17 cellular contexts compared by ENCODE assay signal in the genomic region with DNA sequence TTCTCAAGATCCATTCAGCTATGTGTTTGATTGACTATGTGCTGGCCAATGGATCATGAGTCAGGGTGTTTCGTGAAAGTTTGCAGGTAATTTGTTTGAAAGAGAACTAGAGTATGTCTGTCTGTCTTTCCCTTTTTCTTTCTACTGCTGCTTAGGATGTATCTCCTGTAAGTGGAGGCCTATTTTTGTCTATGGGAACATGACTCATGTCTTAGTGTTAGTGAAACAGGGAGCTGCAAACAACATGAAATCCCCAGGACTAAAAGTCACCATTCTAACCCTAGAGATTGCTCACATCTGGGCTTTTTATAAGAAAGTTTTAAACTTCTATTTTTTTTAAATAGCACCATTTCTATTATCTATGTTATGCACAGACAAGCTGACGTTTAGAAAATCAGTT.
DNase-seq lines count a peak whose midpoint lies in the region; ATAC-seq lines count a peak whose summit lies in the region.
"Had no signal": no experiment of that assay in that cellular context is flagged by ENCODE, and none has a peak within 500 bp of the region (broad histone marks: within the 10 kb centered on the region; RNA-seq: fewer than 3 reads in every experiment).

No MANE protein-coding gene starts in this region.

- no peak overlapping the region for H3K4me3 Mint-ChIP-seq in CD4-positive, alpha-beta memory T cell
- H3K4me3 Mint-ChIP-seq: activated CD4-positive, alpha-beta memory T cell treated with anti-CD3 and anti-CD28 coated beads for 36 hours; activated naive CD8-positive, alpha-beta T cell; naive B cell had no signal

- no peak overlapping the region for H2AK5ac ChIP-seq in neuronal stem cell (ENCODE audit: low read depth, low read length)

- DNase-seq in AG20443 (ENCODE audit: low spot score) (peak; percentile 10), M059J (ENCODE audit: low read depth) (peak; percentile 16), caudate nucleus (lab: John Stamatoyannopoulos, UW) (peak in 1 of 61 donors; percentile 9), neuronal stem cell (ENCODE audit: low spot score) (no peak), HUDEP-2 (lab: John Stamatoyannopoulos, UW; ENCODE audit: unreplicated experiment in 76 of 76) (no peak)
- DNase-seq in CD4-positive, alpha-beta memory T cell: no peak
- DNase-seq: activated CD4-positive, alpha-beta memory T cell treated with anti-CD3 and anti-CD28 coated beads for 36 hours; activated T-cell treated with anti-CD3 and anti-CD28 coated beads, Interleukin-2, amount 50 U/mL, for 48 hours; DMS 273 treated with DMSO at 0.1 percent for 48 hours; left lung; naive B cell; NCI-H1694 had no signal

- H2BK5ac ChIP-seq in neuronal stem cell (ENCODE audit: low read length): no peak overlapping the region

- H3K27me3 ChIP-seq in neuronal stem cell (ENCODE audit: control insufficient read depth in 3 of 3, insufficient read depth in 3 of 3, low read depth in 1 of 3, low read length in 3 of 3): no peaks in the 10 kb centered on the region
- no peaks in the 10 kb centered on the region for H3K27me3 ChIP-seq in CD4-positive, alpha-beta memory T cell (ENCODE audit: insufficient read depth, low read length)
- H3K27me3 ChIP-seq: BE2C, left lung had no signal

- no peak overlapping the region for H3K4me2 ChIP-seq in neuronal stem cell (ENCODE audit: insufficient read depth, low read length, poor library complexity, severe bottlenecking)

- H3K4me3 ChIP-seq in neuronal stem cell (ENCODE audit: low read length in 2 of 2): no peak overlapping the region
- no peak overlapping the region for H3K4me3 ChIP-seq in CD4-positive, alpha-beta memory T cell (ENCODE audit: low read length in 2 of 2)
- H3K4me3 ChIP-seq: left lung had no signal

- no peak overlapping the region for H2BK12ac ChIP-seq in neuronal stem cell (ENCODE audit: low read length)

- no peak overlapping the region for H3K4ac ChIP-seq in neuronal stem cell (ENCODE audit: low read length)

- no peaks in the 10 kb centered on the region for H3K36me3 Mint-ChIP-seq in CD4-positive, alpha-beta memory T cell
- H3K36me3 Mint-ChIP-seq: activated CD4-positive, alpha-beta memory T cell treated with anti-CD3 and anti-CD28 coated beads for 36 hours; activated naive CD8-positive, alpha-beta T cell; naive B cell had no signal

- no peak overlapping the region for H4K8ac ChIP-seq in neuronal stem cell (ENCODE audit: low read depth, low read length)

- intact Hi-C loops in CD4-positive, alpha-beta memory T cell (cut with micrococcal nuclease): no loop called here

- no peaks in the 10 kb centered on the region for H3K9me3 ChIP-seq in neuronal stem cell (replicated peaks in 1 of 2; ENCODE audit: control insufficient read depth in 2 of 2, insufficient read depth in 1 of 2, low read depth in 1 of 2, low read length in 2 of 2)
- no peaks in the 10 kb centered on the region for H3K9me3 ChIP-seq in CD4-positive, alpha-beta memory T cell (ENCODE audit: control insufficient read depth in 1 of 2, low read length in 2 of 2)
- H3K9me3 ChIP-seq: BE2C, left lung had no signal

- H3K36me3 ChIP-seq in neuronal stem cell (replicated peaks in 1 of 2; ENCODE audit: control insufficient read depth in 2 of 2, insufficient read depth in 2 of 2, low read length in 2 of 2): no peaks in the 10 kb centered on the region
- H3K36me3 ChIP-seq in CD4-positive, alpha-beta memory T cell (ENCODE audit: insufficient read depth, low read length): no peaks in the 10 kb centered on the region
- H3K36me3 ChIP-seq: BE2C, left lung had no signal

- POLR2A ChIA-PET in CD4-positive, alpha-beta memory T cell (lab: Charles Lee; ENCODE audit: partially characterized antibody): no interaction called here

- WGBS in neuronal stem cell (ENCODE audit: extremely low coverage in 2 of 2, insufficient read length in 2 of 2, insufficient replicate concordance in 1 of 2), 2 donors: no CpG with 5 or more reads among the region's 2 CpGs

- no peak overlapping the region for H2BK15ac ChIP-seq in neuronal stem cell (ENCODE audit: low read length)

- H3K14ac ChIP-seq in neuronal stem cell (ENCODE audit: low read length): no peak overlapping the region

- ATAC-seq in HG03469 (IDR thresholded peaks at IDR 0.05; ENCODE audit: unreplicated experiment) (no peak), GM18873 (IDR thresholded peaks at IDR 0.05; ENCODE audit: low FRiP score, unreplicated experiment) (no peak)
- ATAC-seq: left lung had no signal

- H3K27ac ChIP-seq in caudate nucleus (ENCODE audit: low read depth, low read length) (peak overlapping the region; percentile 13), neuronal stem cell (replicated peaks; ENCODE audit: low read length) (no peak overlapping the region)
- no peak overlapping the region for H3K27ac ChIP-seq in CD4-positive, alpha-beta memory T cell (ENCODE audit: low read depth, low read length)
- H3K27ac ChIP-seq: epithelial cell of prostate, left lung had no signal

- CTCF ChIA-PET in CD4-positive, alpha-beta memory T cell (lab: Charles Lee; ENCODE audit: partially characterized antibody): no interaction called here

- H4K91ac ChIP-seq in neuronal stem cell (ENCODE audit: low read depth, low read length, poor library complexity): no peak overlapping the region

- no peaks in the 10 kb centered on the region for H3K9me3 Mint-ChIP-seq in CD4-positive, alpha-beta memory T cell
- H3K9me3 Mint-ChIP-seq: activated CD4-positive, alpha-beta memory T cell treated with anti-CD3 and anti-CD28 coated beads for 36 hours had no signal

- no peaks in the 10 kb centered on the region for H3K4me1 ChIP-seq in neuronal stem cell (ENCODE audit: control insufficient read depth in 2 of 2, insufficient read depth in 1 of 2, low read depth in 1 of 2, low read length in 2 of 2)
- H3K4me1 ChIP-seq in CD4-positive, alpha-beta memory T cell (ENCODE audit: insufficient read depth, low read length): no peaks in the 10 kb centered on the region
- H3K4me1 ChIP-seq: left lung had no signal

- H3K79me1 ChIP-seq in neuronal stem cell (ENCODE audit: low read depth, low read length): no peaks in the 10 kb centered on the region

- no peaks in the 10 kb centered on the region for H3K27me3 Mint-ChIP-seq in CD4-positive, alpha-beta memory T cell
- H3K27me3 Mint-ChIP-seq: activated CD4-positive, alpha-beta memory T cell treated with anti-CD3 and anti-CD28 coated beads for 36 hours; naive B cell had no signal

- no peak overlapping the region for H3K27ac Mint-ChIP-seq in CD4-positive, alpha-beta memory T cell
- H3K27ac Mint-ChIP-seq: activated CD4-positive, alpha-beta memory T cell treated with anti-CD3 and anti-CD28 coated beads for 36 hours; activated naive CD8-positive, alpha-beta T cell; naive B cell had no signal

- no peak overlapping the region for H2BK120ac ChIP-seq in neuronal stem cell (ENCODE audit: low read depth, low read length)

- H3K23ac ChIP-seq in neuronal stem cell (ENCODE audit: low read depth, low read length, poor library complexity): no peak overlapping the region

- no peaks in the 10 kb centered on the region for H3K4me1 Mint-ChIP-seq in CD4-positive, alpha-beta memory T cell
- H3K4me1 Mint-ChIP-seq: naive B cell had no signal

- no peak overlapping the region for H3K18ac ChIP-seq in neuronal stem cell (ENCODE audit: low read length)

- H3K9ac ChIP-seq in neuronal stem cell (ENCODE audit: low read depth, low read length, poor library complexity): no peak overlapping the region

- peak overlapping the region; percentile 67 for H2AFZ ChIP-seq in neuronal stem cell (ENCODE audit: low read length)

Comparison
In these comparisons a context has a peak if more than half of its experiments do, and no peak if none do; other contexts are left out.
1. DNase-seq: peak in AG20443 (single experiment) and M059J (single experiment); none in neuronal stem cell (single experiment), CD4-positive, alpha-beta memory T cell (0 of 5) and HUDEP-2 (0 of 76).